Comparison of ENCODE assay signal across 8 cellular contexts in genomic region chr11:22539851-22540376, GRCh38.
DNase-seq lines count a peak whose midpoint lies in the region; ATAC-seq, FAIRE-seq and TF ChIP-seq lines count a peak whose summit lies in the region.

No MANE protein-coding gene starts in this region.

- no peak for FAIRE-seq in astrocyte (lab: Jason Lieb, UNC)

- H3K36me3 ChIP-seq in KMS-11 (ENCODE audit: insufficient read depth) (no peaks in the 10 kb centered on the region), astrocyte (ENCODE audit: insufficient read depth, low read length) (no peaks in the 10 kb centered on the region), HAP-1 (replicated peaks) (no peaks in the 10 kb centered on the region)

- no peak overlapping the region for H3K4me2 ChIP-seq in KMS-11
- no peak overlapping the region for H3K4me2 ChIP-seq in astrocyte (ENCODE audit: low read length)

- H3K4me1 ChIP-seq in KMS-11 (ENCODE audit: low read depth, poor library complexity, severe bottlenecking), result no peaks in the 10 kb centered on the region
- no peaks in the 10 kb centered on the region for H3K4me1 ChIP-seq in astrocyte (ENCODE audit: insufficient read depth, low read length)
- H3K4me1 ChIP-seq in HAP-1, result no peaks in the 10 kb centered on the region

- H4K20me1 ChIP-seq in KMS-11 (ENCODE audit: insufficient read depth) (no peaks in the 10 kb centered on the region), astrocyte (ENCODE audit: insufficient read depth, low read length) (no peaks in the 10 kb centered on the region)

- no peak overlapping the region for H3K4me3 ChIP-seq in KMS-11 (IDR thresholded peaks at IDR 0.05; ENCODE audit: insufficient read depth, low read depth, low read length)
- H3K4me3 ChIP-seq in astrocyte (ENCODE audit: insufficient read depth, low read depth, low read length), result no peak overlapping the region
- no peak overlapping the region for H3K4me3 ChIP-seq in HAP-1

- TF ChIP-seq CTCF in KMS-11 (conservative IDR thresholded peaks at IDR 0.05; ENCODE audit: low read depth, low read length), result peak; percentile 21; the same call in 1 of the 2 replicates
- peak; percentile 74 for TF ChIP-seq CTCF in astrocyte (IDR thresholded peaks at IDR 0.05; ENCODE audit: insufficient read depth, low read depth, low read length)

- no peaks in the 10 kb centered on the region for H3K4me1 Mint-ChIP-seq in astrocyte (ENCODE audit: low read depth, unreplicated experiment)

- H3K27me3 ChIP-seq in KMS-11 (ENCODE audit: insufficient read depth, low read depth) (no peaks in the 10 kb centered on the region), astrocyte (ENCODE audit: insufficient read depth, low read length) (no peaks in the 10 kb centered on the region), HAP-1 (ENCODE audit: low read depth) (no peaks in the 10 kb centered on the region)

- H3K79me2 ChIP-seq in KMS-11 (ENCODE audit: insufficient read depth, low read depth) (no peaks in the 10 kb centered on the region), astrocyte (ENCODE audit: insufficient read depth, low read length) (no peaks in the 10 kb centered on the region)

- H3K4me3 Mint-ChIP-seq in astrocyte (ENCODE audit: unreplicated experiment), result no peak overlapping the region

- no peaks in the 10 kb centered on the region for H3K9me3 ChIP-seq in astrocyte (ENCODE audit: insufficient read depth, low read depth, low read length)
- no peaks in the 10 kb centered on the region for H3K9me3 ChIP-seq in HAP-1

- no peak for ATAC-seq in GM21367 (IDR thresholded peaks at IDR 0.05; ENCODE audit: unreplicated experiment)

- in situ Hi-C loops in HAP-1 (cut with MboI; ENCODE audit: low sequenced_read_pairs), result loop anchor here (25.0 kb wide), 1 partner anchor 203 kb away; the partner anchor contains the start of gene SLC17A6

- H3K27ac ChIP-seq in KMS-11 (no peak overlapping the region), astrocyte (ENCODE audit: low read depth, low read length) (no peak overlapping the region)

- DNase-seq in DMS53 (lab: John Stamatoyannopoulos, UW) (peak; percentile 74), astrocyte (ENCODE audit: low read depth) (peak; percentile 10), medulla oblongata (ENCODE audit: extremely low spot score) (peak; percentile 53), HAP-1 (ENCODE audit: low spot score in 2 of 2) (no peak), GDM1 (lab: John Stamatoyannopoulos, UW) (no peak), islet precursor cell (no peak)

- H3K9me3 Mint-ChIP-seq in astrocyte (ENCODE audit: unreplicated experiment), result no peaks in the 10 kb centered on the region

- H3K9ac ChIP-seq in KMS-11, result no peak overlapping the region
- no peak overlapping the region for H3K9ac ChIP-seq in astrocyte (ENCODE audit: low read length)

- H2AFZ ChIP-seq in KMS-11 (ENCODE audit: low read depth) (no peak overlapping the region), astrocyte (ENCODE audit: low read depth, low read length) (no peak overlapping the region)

- no peaks in the 10 kb centered on the region for H3K27me3 Mint-ChIP-seq in astrocyte (ENCODE audit: low read depth, unreplicated experiment)

- no peaks in the 10 kb centered on the region for H3K36me3 Mint-ChIP-seq in astrocyte (ENCODE audit: low read depth, unreplicated experiment)

- no peak overlapping the region for H3K27ac Mint-ChIP-seq in astrocyte (ENCODE audit: unreplicated experiment)

Comparison
In these comparisons a context has a peak if more than half of its experiments do, and no peak if none do; other contexts are left out.
1. DNase-seq: peak in DMS53 (single experiment), astrocyte (single experiment) and medulla oblongata (single experiment); none in HAP-1 (0 of 2), GDM1 (single experiment) and islet precursor cell (single experiment).